Comparison of ENCODE assay signal across 1 cellular context in the genomic region with DNA sequence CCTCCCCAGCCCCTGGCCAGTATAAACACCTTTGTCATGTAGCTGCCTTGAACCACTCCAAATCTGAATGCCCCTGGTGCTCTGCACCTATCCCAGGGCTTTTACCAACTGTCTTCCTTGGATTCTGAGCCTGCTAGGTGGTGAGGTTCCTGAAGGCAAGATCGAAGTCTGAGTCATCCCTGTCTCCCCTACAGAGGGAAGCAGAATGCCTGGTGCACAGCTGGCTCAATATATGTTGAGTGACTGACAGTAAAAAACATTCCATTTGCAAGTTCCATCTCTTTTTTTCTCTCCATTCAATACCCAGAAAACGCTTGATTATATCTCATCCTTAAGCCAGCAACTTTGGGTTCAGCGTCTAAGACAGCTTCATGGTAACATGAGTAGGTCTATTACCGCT.
TF ChIP-seq lines count a peak whose summit lies in the region.

No MANE protein-coding gene starts in this region.

TF ChIP-seq in endothelial cell of umbilical vein, 7 proteins besides CTCF, POLR2A, EP300 and RAD21:
- peak; percentile 32 for TF ChIP-seq FOS (IDR thresholded peaks at IDR 0.05; ENCODE audit: borderline replicate concordance, insufficient read depth, low read length)
- no peak for TF ChIP-seq GATA2 (IDR thresholded peaks at IDR 0.05; ENCODE audit: insufficient read depth, insufficient read length, low read depth, low read length)
